Comparison of ENCODE assay signal across 35 cellular contexts in the genomic region with DNA sequence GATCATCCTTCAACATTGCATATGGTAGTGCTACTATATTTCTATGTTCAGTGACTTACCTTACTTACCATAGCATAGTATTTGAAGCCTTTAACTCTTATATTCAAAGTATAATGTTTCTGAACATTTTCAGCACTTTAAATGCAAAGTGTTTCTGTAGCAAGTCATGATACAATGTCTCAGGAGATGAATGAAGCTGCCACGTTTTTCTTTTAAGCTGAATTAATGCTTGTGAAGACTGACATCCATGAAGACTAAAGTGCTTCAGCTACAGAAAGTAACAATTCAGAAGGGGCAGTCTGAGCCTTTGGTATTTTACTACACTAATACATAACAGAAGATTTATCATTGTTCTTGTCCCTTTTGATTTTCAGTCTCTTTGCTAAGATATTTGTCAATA.
DNase-seq lines count a peak whose midpoint lies in the region; ATAC-seq, FAIRE-seq and TF ChIP-seq lines count a peak whose summit lies in the region.
"Had no signal": no experiment of that assay in that cellular context is flagged by ENCODE, and none has a peak within 500 bp of the region (broad histone marks: within the 10 kb centered on the region; RNA-seq: fewer than 3 reads in every experiment).

No MANE protein-coding gene starts in this region.

- FAIRE-seq in A549 (lab: Jason Lieb, UNC): peak; percentile 76
- no peak for FAIRE-seq in frontal cortex (lab: Jason Lieb, UNC)
- FAIRE-seq: D721Med had no signal

- H2AK5ac ChIP-seq in neuronal stem cell (ENCODE audit: low read depth, low read length): no peak overlapping the region

- no peaks in the 10 kb centered on the region for H3F3A ChIP-seq in neural cell (ENCODE audit: insufficient read depth, low read length, poor library complexity, severe bottlenecking)
- no peaks in the 10 kb centered on the region for H3F3A ChIP-seq in neural progenitor cell (ENCODE audit: low read depth)

- TF ChIP-seq RAD21 in A549 (conservative IDR thresholded peaks at IDR 0.05 in 1 of 2, IDR thresholded peaks at IDR 0.05 in 1 of 2) (no peak), neural cell (conservative IDR thresholded peaks at IDR 0.05) (no peak)

- H3K9ac ChIP-seq in neural cell (ENCODE audit: low read length) (peak overlapping the region; percentile 11), neural progenitor cell (no peak overlapping the region), neuronal stem cell (ENCODE audit: low read depth, low read length, poor library complexity) (no peak overlapping the region)
- H3K9ac ChIP-seq: BLaER1; BLaER1 treated with 17β-estradiol and CSF1 and Interleukin-3, amounts not matched to agents 10 nM and 100 nM had no signal

- no peak overlapping the region for H2BK120ac ChIP-seq in neuronal stem cell (ENCODE audit: low read depth, low read length)

- WGBS in A549 (ENCODE audit: missing lambda C conversion rate): 15% methylated on average over 1 of the region's 1 CpG
- WGBS in neuronal stem cell (ENCODE audit: extremely low coverage in 2 of 2, insufficient read length in 2 of 2, insufficient replicate concordance in 1 of 2), 2 donors: no CpG with 5 or more reads among the region's 1 CpG

- H3K27me3 ChIP-seq in neural cell (ENCODE audit: insufficient read depth, low read depth, low read length) (no peaks in the 10 kb centered on the region), neural progenitor cell (no peaks in the 10 kb centered on the region), neuronal stem cell (ENCODE audit: control insufficient read depth in 3 of 3, insufficient read depth in 3 of 3, low read depth in 1 of 3, low read length in 3 of 3) (no peaks in the 10 kb centered on the region)
- H3K27me3 ChIP-seq: BE2C; BLaER1; BLaER1 treated with 17β-estradiol and CSF1 and Interleukin-3, amounts not matched to agents 10 nM and 100 nM had no signal

- no peak overlapping the region for H3K27ac ChIP-seq in A549
- peak overlapping the region; percentile 69 for H3K27ac ChIP-seq in neural cell (ENCODE audit: low read length)
- H3K27ac ChIP-seq in neural progenitor cell: no peak overlapping the region
- no peak overlapping the region for H3K27ac ChIP-seq in neuronal stem cell (replicated peaks; ENCODE audit: low read length)
- H3K27ac ChIP-seq: 22Rv1; BLaER1; BLaER1 treated with 17β-estradiol and CSF1 and Interleukin-3, amounts not matched to agents 10 nM and 100 nM; C4-2B had no signal

- TF ChIP-seq POLR2A in A549 (IDR thresholded peaks at IDR 0.05; ENCODE audit: low read length): no peak

- H3K4me3 Mint-ChIP-seq in neural progenitor cell: no peak overlapping the region
- H3K4me3 Mint-ChIP-seq: B cell; CD14-positive monocyte; CD4-positive, alpha-beta memory T cell; CD4-positive, alpha-beta T cell; CD4-positive, CD25-positive, alpha-beta regulatory T cell; CD8-positive, alpha-beta memory T cell; CD8-positive, alpha-beta T cell had no signal

- no peak overlapping the region for H3K27ac Mint-ChIP-seq in neural progenitor cell
- H3K27ac Mint-ChIP-seq: B cell; CD14-positive monocyte; CD4-positive, alpha-beta memory T cell; CD4-positive, alpha-beta T cell; CD4-positive, CD25-positive, alpha-beta regulatory T cell; CD8-positive, alpha-beta memory T cell; CD8-positive, alpha-beta T cell had no signal

- H2AFZ ChIP-seq in neural cell (ENCODE audit: low read depth, low read length) (no peak overlapping the region), neural progenitor cell (replicated peaks) (peak overlapping the region; percentile 57), neuronal stem cell (ENCODE audit: low read length) (peak overlapping the region; percentile 19)

- no peak overlapping the region for H4K91ac ChIP-seq in neuronal stem cell (ENCODE audit: low read depth, low read length, poor library complexity)

- ATAC-seq in A549 (no peak), HG02763 (IDR thresholded peaks at IDR 0.05; ENCODE audit: unreplicated experiment) (no peak)
- ATAC-seq: CD8-positive, alpha-beta T cell had no signal

- H3K27me3 Mint-ChIP-seq in neural progenitor cell (ENCODE audit: insufficient read depth, low read depth): peaks cover 3% of the 10 kb centered on the region
- H3K27me3 Mint-ChIP-seq: B cell; CD4-positive, alpha-beta memory T cell; CD4-positive, alpha-beta T cell; CD4-positive, CD25-positive, alpha-beta regulatory T cell; CD8-positive, alpha-beta memory T cell had no signal

- no peak for DNase-seq in A549 (ENCODE audit: low read depth in 1 of 2, low spot score in 1 of 2)
- no peak for DNase-seq in neural progenitor cell (ENCODE audit: low spot score)
- DNase-seq in neuronal stem cell (ENCODE audit: low spot score): no peak
- no peak for DNase-seq in frontal cortex (ENCODE audit: low spot score in 2 of 2)
- DNase-seq in NCI-H2029 treated with DMSO at 0.1 percent for 48 hours (lab: John Stamatoyannopoulos, UW): no peak
- DNase-seq in central memory CD4-positive, alpha-beta T cell: no peak
- DNase-seq: 8988T; ACHN; AML-193; BE2C; C1 segment of cervical spinal cord; Caco-2; Calu3; CD4-positive, alpha-beta memory T cell; CD4-positive, alpha-beta T cell; CD4-positive, CD25-positive, alpha-beta regulatory T cell; CD8-positive, alpha-beta memory T cell; CD8-positive, alpha-beta T cell; COR-L47; DMS 273 treated with DMSO at 0.1 percent for 48 hours; DMS153; DMS53; DMS79; DMS79 treated with DMSO at 0.1 percent for 48 hours; DND-41; EL had no signal

- H2BK5ac ChIP-seq in neuronal stem cell (ENCODE audit: low read length): no peak overlapping the region

- no peak overlapping the region for H3K18ac ChIP-seq in neuronal stem cell (ENCODE audit: low read length)

- no peaks in the 10 kb centered on the region for H3K4me1 ChIP-seq in A549
- H3K4me1 ChIP-seq in neural progenitor cell: no peaks in the 10 kb centered on the region
- no peaks in the 10 kb centered on the region for H3K4me1 ChIP-seq in neuronal stem cell (ENCODE audit: control insufficient read depth in 2 of 2, insufficient read depth in 1 of 2, low read depth in 1 of 2, low read length in 2 of 2)
- H3K4me1 ChIP-seq: BE2C; BLaER1; BLaER1 treated with 17β-estradiol and CSF1 and Interleukin-3, amounts not matched to agents 10 nM and 100 nM; Caco-2 had no signal

- H3K36me3 Mint-ChIP-seq in neural progenitor cell: no peaks in the 10 kb centered on the region
- H3K36me3 Mint-ChIP-seq: CD14-positive monocyte; CD4-positive, alpha-beta memory T cell; CD4-positive, CD25-positive, alpha-beta regulatory T cell; CD8-positive, alpha-beta memory T cell; CD8-positive, alpha-beta T cell had no signal

- no peaks in the 10 kb centered on the region for H3K9me2 ChIP-seq in neural cell (ENCODE audit: insufficient read depth, low read length)

- no peaks in the 10 kb centered on the region for H3K79me1 ChIP-seq in neuronal stem cell (ENCODE audit: low read depth, low read length)

- H2BK15ac ChIP-seq in neuronal stem cell (ENCODE audit: low read length): no peak overlapping the region

- H4K20me1 ChIP-seq in neural cell (ENCODE audit: insufficient read depth) (no peaks in the 10 kb centered on the region), neural progenitor cell (ENCODE audit: low read depth) (no peaks in the 10 kb centered on the region)
- H4K20me1 ChIP-seq: BLaER1; BLaER1 treated with 17β-estradiol and CSF1 and Interleukin-3, amounts not matched to agents 10 nM and 100 nM had no signal

- no peaks in the 10 kb centered on the region for H3K79me2 ChIP-seq in neural cell (replicated peaks; ENCODE audit: insufficient read depth, low read length)
- no peaks in the 10 kb centered on the region for H3K79me2 ChIP-seq in neural progenitor cell (ENCODE audit: low read depth)

- no peak overlapping the region for H4K8ac ChIP-seq in neuronal stem cell (ENCODE audit: low read depth, low read length)

- no peak for TF ChIP-seq EP300 in A549 (IDR thresholded peaks at IDR 0.05)
- TF ChIP-seq EP300 in neural cell (conservative IDR thresholded peaks at IDR 0.05; ENCODE audit: poor library complexity, severe bottlenecking): peak; percentile 96

- no peak overlapping the region for H3K23ac ChIP-seq in neuronal stem cell (ENCODE audit: low read depth, low read length, poor library complexity)

- no peaks in the 10 kb centered on the region for H3K36me3 ChIP-seq in neural cell (ENCODE audit: insufficient read depth, low read length)
- no peaks in the 10 kb centered on the region for H3K36me3 ChIP-seq in neural progenitor cell
- H3K36me3 ChIP-seq in neuronal stem cell (replicated peaks in 1 of 2; ENCODE audit: control insufficient read depth in 2 of 2, insufficient read depth in 2 of 2, low read length in 2 of 2): no peaks in the 10 kb centered on the region
- H3K36me3 ChIP-seq: BE2C; BLaER1; BLaER1 treated with 17β-estradiol and CSF1 and Interleukin-3, amounts not matched to agents 10 nM and 100 nM had no signal

- TF ChIP-seq CTCF in A549 (IDR thresholded peaks at IDR 0.05) (no peak), neural cell (IDR thresholded peaks at IDR 0.05; ENCODE audit: poor library complexity, severe bottlenecking) (no peak), neural progenitor cell (IDR thresholded peaks at IDR 0.05) (no peak)

- no peaks in the 10 kb centered on the region for H3K4me1 Mint-ChIP-seq in neural progenitor cell
- H3K4me1 Mint-ChIP-seq: B cell; CD14-positive monocyte; CD4-positive, alpha-beta memory T cell; CD4-positive, CD25-positive, alpha-beta regulatory T cell; CD8-positive, alpha-beta memory T cell had no signal

- POLR2A ChIA-PET in A549 (lab: Yijun Ruan, JAX): no interaction called here

- H3K4ac ChIP-seq in neuronal stem cell (ENCODE audit: low read length): no peak overlapping the region

- H3K14ac ChIP-seq in neuronal stem cell (ENCODE audit: low read length): no peak overlapping the region

- H3K9me3 Mint-ChIP-seq in neural progenitor cell: peaks cover 9% of the 10 kb centered on the region

- CTCF ChIA-PET in A549 (lab: Yijun Ruan, JAX): no interaction called here

- H3K9me3 ChIP-seq in A549 (no peaks in the 10 kb centered on the region), neural cell (ENCODE audit: low read length) (no peaks in the 10 kb centered on the region), neural progenitor cell (ENCODE audit: low read depth) (no peaks in the 10 kb centered on the region), neuronal stem cell (replicated peaks in 1 of 2; ENCODE audit: control insufficient read depth in 2 of 2, insufficient read depth in 1 of 2, low read depth in 1 of 2, low read length in 2 of 2) (no peaks in the 10 kb centered on the region)
- H3K9me3 ChIP-seq: BLaER1; BLaER1 treated with 17β-estradiol and CSF1 and Interleukin-3, amounts not matched to agents 10 nM and 100 nM; Caco-2 had no signal

- H3K4me2 ChIP-seq in A549: no peak overlapping the region
- peak overlapping the region; percentile 21 for H3K4me2 ChIP-seq in neural cell (ENCODE audit: low read length)
- no peak overlapping the region for H3K4me2 ChIP-seq in neural progenitor cell
- no peak overlapping the region for H3K4me2 ChIP-seq in neuronal stem cell (ENCODE audit: insufficient read depth, low read length, poor library complexity, severe bottlenecking)
- H3K4me2 ChIP-seq: BLaER1; BLaER1 treated with 17β-estradiol and CSF1 and Interleukin-3, amounts not matched to agents 10 nM and 100 nM had no signal

- no peak overlapping the region for H3K4me3 ChIP-seq in A549
- peak overlapping the region; percentile 22 for H3K4me3 ChIP-seq in neural cell (ENCODE audit: low read length)
- H3K4me3 ChIP-seq in neural progenitor cell: no peak overlapping the region
- no peak overlapping the region for H3K4me3 ChIP-seq in neuronal stem cell (ENCODE audit: low read length in 2 of 2)
- H3K4me3 ChIP-seq: BLaER1; BLaER1 treated with 17β-estradiol and CSF1 and Interleukin-3, amounts not matched to agents 10 nM and 100 nM had no signal

- no peak overlapping the region for H2BK12ac ChIP-seq in neuronal stem cell (ENCODE audit: low read length)
